ENCODE assay signal across 14 cellular contexts in genomic region chr1:38246955-38247952, GRCh38.
DNase-seq lines count a peak whose midpoint lies in the region; ATAC-seq, FAIRE-seq and TF ChIP-seq lines count a peak whose summit lies in the region.
"Had no signal": no experiment of that assay in that cellular context is flagged by ENCODE, and none has a peak within 500 bp of the region (broad histone marks: within the 10 kb centered on the region; RNA-seq: fewer than 3 reads in every experiment).

No MANE protein-coding gene starts in this region.

- ATAC-seq in HG03097 (IDR thresholded peaks at IDR 0.05; ENCODE audit: low FRiP score, unreplicated experiment) (no peak), HG02610 (IDR thresholded peaks at IDR 0.05; ENCODE audit: unreplicated experiment) (no peak)
- ATAC-seq: activated naive CD8-positive, alpha-beta T cell treated with anti-CD3 and anti-CD28 coated beads, Interleukin-2, amount 50 U/mL, for 24 hours; effector memory CD8-positive, alpha-beta T cell had no signal

- H3K36me3 ChIP-seq in endothelial cell of umbilical vein (ENCODE audit: control insufficient read depth in 2 of 2, extremely low read depth in 1 of 2, insufficient read depth in 2 of 2, low read length in 2 of 2): no peaks in the 10 kb centered on the region
- H3K36me3 ChIP-seq: neutrophil had no signal

- DNase-seq in Daoy (ENCODE audit: low read depth) (peak; percentile 65), NCI-H2227 (lab: John Stamatoyannopoulos, UW; ENCODE audit: unreplicated experiment) (peak; percentile 73), endothelial cell of umbilical vein (ENCODE audit: low read depth, low spot score) (peak; percentile 84), neural crest cell (ENCODE audit: low read depth, low spot score) (peak; percentile 33), NCI-H1105 treated with DMSO at 0.1 percent for 48 hours (lab: John Stamatoyannopoulos, UW) (no peak), CD1c-positive myeloid dendritic cell (ENCODE audit: extremely low spot score) (no peak)
- DNase-seq: activated naive CD8-positive, alpha-beta T cell treated with anti-CD3 and anti-CD28 coated beads, Interleukin-2, amount 50 U/mL, for 24 hours; C1 segment of cervical spinal cord; effector memory CD8-positive, alpha-beta T cell; immature natural killer cell; NCI-H1694 treated with DMSO at 0.1 percent for 48 hours had no signal

- H3K27ac Mint-ChIP-seq in neural crest cell (ENCODE audit: unreplicated experiment): no peak overlapping the region
- H3K27ac Mint-ChIP-seq: activated naive CD8-positive, alpha-beta T cell treated with anti-CD3 and anti-CD28 coated beads, Interleukin-2, amount 50 U/mL, for 24 hours; effector memory CD8-positive, alpha-beta T cell; immature natural killer cell had no signal

- H3K27me3 Mint-ChIP-seq in neural crest cell (ENCODE audit: low read depth): peaks cover 81% of the 10 kb centered on the region

- peak overlapping the region; percentile 3 for H3K4me3 Mint-ChIP-seq in neural crest cell
- H3K4me3 Mint-ChIP-seq: activated naive CD8-positive, alpha-beta T cell treated with anti-CD3 and anti-CD28 coated beads, Interleukin-2, amount 50 U/mL, for 24 hours; effector memory CD8-positive, alpha-beta T cell; immature natural killer cell had no signal

- H3K4me3 ChIP-seq in endothelial cell of umbilical vein (replicated peaks in 1 of 3; ENCODE audit: insufficient read depth in 1 of 3, low read depth in 1 of 3, low read length in 3 of 3): no peak overlapping the region

- H3K79me2 ChIP-seq in endothelial cell of umbilical vein (ENCODE audit: control insufficient read depth, insufficient read depth, low read length): no peaks in the 10 kb centered on the region

- H3K27ac ChIP-seq in endothelial cell of umbilical vein (ENCODE audit: insufficient read depth, low read depth, low read length): no peak overlapping the region
- H3K27ac ChIP-seq: neutrophil had no signal

- no peaks in the 10 kb centered on the region for H3K9me3 Mint-ChIP-seq in neural crest cell
- H3K9me3 Mint-ChIP-seq: activated naive CD8-positive, alpha-beta T cell treated with anti-CD3 and anti-CD28 coated beads, Interleukin-2, amount 50 U/mL, for 24 hours; effector memory CD8-positive, alpha-beta T cell; immature natural killer cell had no signal

- H2AFZ ChIP-seq in endothelial cell of umbilical vein (ENCODE audit: low read depth, low read length): no peak overlapping the region

- FAIRE-seq in endothelial cell of umbilical vein (lab: Jason Lieb, UNC): peak; percentile 93

- peaks cover 10% of the 10 kb centered on the region for H3K4me1 ChIP-seq in endothelial cell of umbilical vein (ENCODE audit: control insufficient read depth, extremely low read depth, insufficient read depth, low read length)

- TF ChIP-seq POLR2A in endothelial cell of umbilical vein (IDR thresholded peaks at IDR 0.05; ENCODE audit: low read depth, low read length): peak; percentile 37

- BruUV-seq in endothelial cell of umbilical vein (replicated peaks; lab: Mats Ljungman, UMichigan): no TSS peak

- H3K4me2 ChIP-seq in endothelial cell of umbilical vein (ENCODE audit: insufficient read depth, low read length): peak overlapping the region; percentile 46

- H4K20me1 ChIP-seq in endothelial cell of umbilical vein (replicated peaks; ENCODE audit: control insufficient read depth, extremely low read depth, insufficient read depth, low read length): no peaks in the 10 kb centered on the region

- H3K9ac ChIP-seq in endothelial cell of umbilical vein (replicated peaks; ENCODE audit: extremely low read depth, insufficient read depth, low read length): no peak overlapping the region

- no peaks in the 10 kb centered on the region for H3K9me1 ChIP-seq in endothelial cell of umbilical vein (replicated peaks; ENCODE audit: control insufficient read depth, extremely low read depth, insufficient read depth, low read length)

- intact Hi-C loops in endothelial cell of umbilical vein (cut with micrococcal nuclease): no loop called here

- POLR2A ChIA-PET in endothelial cell of umbilical vein (lab: Charles Lee): no interaction called here

- CTCF ChIA-PET in endothelial cell of umbilical vein (lab: Charles Lee): no interaction called here

- dilution Hi-C loops in endothelial cell of umbilical vein (cut with MboI; ENCODE audit: extremely low pct_ligation_motif_present, low sequenced_read_pairs): no loop called here

- TF ChIP-seq CTCF in endothelial cell of umbilical vein (IDR thresholded peaks at IDR 0.05; ENCODE audit: extremely low read depth in 1 of 2, insufficient read depth in 1 of 2, low read depth in 1 of 2, low read length in 2 of 2): no peak
- TF ChIP-seq CTCF in neural crest cell (conservative IDR thresholded peaks at IDR 0.05): no peak

- peaks cover 15 to 30% of the 10 kb centered on the region in 2 experiments for H3K27me3 ChIP-seq in endothelial cell of umbilical vein (ENCODE audit: control insufficient read depth in 2 of 2, insufficient read depth in 2 of 2, low read length in 2 of 2)

- H3K36me3 Mint-ChIP-seq in neural crest cell (ENCODE audit: low read depth): no peaks in the 10 kb centered on the region
- H3K36me3 Mint-ChIP-seq: immature natural killer cell had no signal

- no peaks in the 10 kb centered on the region for H3K9me3 ChIP-seq in endothelial cell of umbilical vein (replicated peaks; ENCODE audit: control insufficient read depth, insufficient read depth, low read length)
- H3K9me3 ChIP-seq: neutrophil had no signal

- peaks cover 65% of the 10 kb centered on the region for H3K4me1 Mint-ChIP-seq in neural crest cell
- H3K4me1 Mint-ChIP-seq: activated naive CD8-positive, alpha-beta T cell treated with anti-CD3 and anti-CD28 coated beads, Interleukin-2, amount 50 U/mL, for 24 hours; immature natural killer cell had no signal

TF ChIP-seq in endothelial cell of umbilical vein, 7 proteins besides CTCF, POLR2A, EP300 and RAD21:
- TF ChIP-seq JUN (IDR thresholded peaks at IDR 0.05; ENCODE audit: borderline replicate concordance, insufficient read depth, insufficient read length, low read depth): no peak
- peak; percentile 73 for TF ChIP-seq POLR2AphosphoS5 (IDR thresholded peaks at IDR 0.05; ENCODE audit: insufficient read depth, low read depth, low read length)
- no peak for TF ChIP-seq MYC (IDR thresholded peaks at IDR 0.05; ENCODE audit: low read depth, low read length)
- TF ChIP-seq EZH2 (IDR thresholded peaks at IDR 0.05; ENCODE audit: borderline replicate concordance, low read depth, low read length, severe bottlenecking): no peak
- TF ChIP-seq FOS (IDR thresholded peaks at IDR 0.05; ENCODE audit: borderline replicate concordance, insufficient read depth, low read length): peak; percentile 46
- no peak for TF ChIP-seq MAX (IDR thresholded peaks at IDR 0.05; ENCODE audit: insufficient read depth, insufficient read length)
- peak; percentile 32 for TF ChIP-seq GATA2 (IDR thresholded peaks at IDR 0.05; ENCODE audit: insufficient read depth, insufficient read length, low read depth, low read length)

Comparison
In these comparisons a context has a peak if more than half of its experiments do, and no peak if none do; other contexts are left out.
1. DNase-seq: peak in Daoy (single experiment), NCI-H2227 (single experiment), endothelial cell of umbilical vein (single experiment) and neural crest cell (single experiment); none in NCI-H1105 treated with DMSO at 0.1 percent for 48 hours (single experiment) and CD1c-positive myeloid dendritic cell (single experiment).